In the genomic region with DNA sequence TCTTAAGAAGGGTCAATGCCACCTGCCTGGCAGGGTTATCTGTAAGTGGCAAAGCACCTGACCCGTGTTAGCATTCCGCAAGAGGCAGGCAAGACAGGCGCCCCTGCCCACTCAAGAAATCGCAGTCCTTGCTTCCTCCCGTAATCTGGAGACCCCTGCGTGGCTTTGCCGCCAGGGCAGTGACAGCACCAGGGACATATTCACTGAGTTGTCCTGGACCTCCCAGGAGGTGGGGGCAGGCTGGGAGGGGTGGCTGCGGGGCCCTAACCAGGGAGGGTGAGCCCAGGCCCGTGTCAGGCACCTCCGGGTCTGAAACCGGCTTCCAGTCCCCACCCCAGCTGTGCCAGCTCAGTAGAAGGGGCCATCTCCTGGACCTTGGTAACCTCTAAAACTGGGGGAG, we compare ENCODE assay signal across 22 cellular contexts. TPM values are rescaled to one million over a fixed set of nuclear protein-coding genes. Genes with fewer than 3 reads are reported as not detected.
DNase-seq lines count a peak whose midpoint lies in the region; FAIRE-seq and TF ChIP-seq lines count a peak whose summit lies in the region.
"Had no signal": no experiment of that assay in that cellular context is flagged by ENCODE, and none has a peak within 500 bp of the region (broad histone marks: within the 10 kb centered on the region; RNA-seq: fewer than 3 reads in every experiment).

No MANE protein-coding gene starts in this region.

- H3K4me2 ChIP-seq in osteoblast (ENCODE audit: insufficient read depth, low read length) = no peak overlapping the region

- no peaks in the 10 kb centered on the region for H3K9me3 ChIP-seq in osteoblast (ENCODE audit: low read depth, low read length)

- peaks cover 32% of the 10 kb centered on the region for H3K27me3 Mint-ChIP-seq in HFFc6 (ENCODE audit: insufficient read depth)

- no peaks in the 10 kb centered on the region for H4K20me1 ChIP-seq in osteoblast (ENCODE audit: insufficient read depth, low read length)

- TF ChIP-seq CTCF in dorsolateral prefrontal cortex (IDR thresholded peaks at IDR 0.05 in 54 of 56, conservative IDR thresholded peaks at IDR 0.05 in 2 of 56; ENCODE audit: low read depth in 1 of 56, partially characterized antibody in 56 of 56) = no peak
- TF ChIP-seq CTCF in osteoblast (IDR thresholded peaks at IDR 0.05; ENCODE audit: extremely low read depth, low read depth, low read length) = no peak
- no peak for TF ChIP-seq CTCF in HFFc6 (IDR thresholded peaks at IDR 0.05)

- H3K27me3 ChIP-seq in H7 (ENCODE audit: control insufficient read depth, insufficient read depth, low read length) = no peaks in the 10 kb centered on the region
- no peaks in the 10 kb centered on the region for H3K27me3 ChIP-seq in dorsolateral prefrontal cortex
- H3K27me3 ChIP-seq in osteoblast (ENCODE audit: insufficient read depth, low read length) = peaks cover 19% of the 10 kb centered on the region

- DNase-seq in H7 = peak; percentile 46
- no peak for DNase-seq in dorsolateral prefrontal cortex
- DNase-seq in osteoblast (ENCODE audit: insufficient read length, low spot score, missing footprints) = peak; percentile 21
- DNase-seq in ureter (ENCODE audit: low spot score) = no peak
- DNase-seq in frontal cortex (ENCODE audit: low spot score in 2 of 2) = no peak
- no peak for DNase-seq in HFFc6
- DNase-seq: ACHN; Calu3; CD8-positive, alpha-beta T cell; DMS 273 treated with DMSO at 0.1 percent for 48 hours; DND-41; EL; GM23248; IMR-90 had no signal

- no peak overlapping the region for H2AFZ ChIP-seq in osteoblast (ENCODE audit: low read length)
- H2AFZ ChIP-seq: GM23248 had no signal

- no peaks in the 10 kb centered on the region for H3K36me3 Mint-ChIP-seq in HFFc6 (ENCODE audit: low read depth)
- H3K36me3 Mint-ChIP-seq: CD8-positive, alpha-beta T cell had no signal

- peaks cover 14% of the 10 kb centered on the region; the same call in 1 of the 2 replicates for H3K4me1 Mint-ChIP-seq in HFFc6 (ENCODE audit: low read depth)

- FAIRE-seq in frontal cortex (lab: Jason Lieb, UNC) = no peak
- FAIRE-seq: A204.1, G401.6, GM12891, GM19239, H54, HTR-8/SVneo had no signal

- no peaks in the 10 kb centered on the region for H3K4me1 ChIP-seq in osteoblast (ENCODE audit: insufficient read depth, low read length)

- H3K4me3 Mint-ChIP-seq in HFFc6 = no peak overlapping the region
- H3K4me3 Mint-ChIP-seq: CD8-positive, alpha-beta T cell had no signal

- intact Hi-C loops in dorsolateral prefrontal cortex (cut with DNase I) = no loop called here

- no peak overlapping the region for H3K4me3 ChIP-seq in H7 (ENCODE audit: insufficient read depth, low read depth, low read length)
- no peak overlapping the region for H3K4me3 ChIP-seq in dorsolateral prefrontal cortex
- H3K4me3 ChIP-seq in osteoblast (ENCODE audit: insufficient read depth, low read length) = no peak overlapping the region
- H3K4me3 ChIP-seq: GM23248, K562 had no signal

- no peak overlapping the region for H3K27ac Mint-ChIP-seq in HFFc6
- H3K27ac Mint-ChIP-seq: CD8-positive, alpha-beta T cell had no signal

- H3K79me2 ChIP-seq in osteoblast (ENCODE audit: insufficient read depth, low read length) = no peaks in the 10 kb centered on the region

- H3K36me3 ChIP-seq in H7 (replicated peaks; ENCODE audit: control insufficient read depth, insufficient read depth, low read length) = no peaks in the 10 kb centered on the region
- H3K36me3 ChIP-seq in osteoblast (ENCODE audit: insufficient read depth, low read length) = no peaks in the 10 kb centered on the region

- H3K9me3 Mint-ChIP-seq in HFFc6 = no peaks in the 10 kb centered on the region
- H3K9me3 Mint-ChIP-seq: CD8-positive, alpha-beta T cell had no signal

- H3K27ac ChIP-seq in dorsolateral prefrontal cortex = peak overlapping the region in 42 of 59 donors; percentile 2 to 91 (median 72)
- no peak overlapping the region for H3K27ac ChIP-seq in osteoblast (ENCODE audit: low read depth, low read length)
- peak overlapping the region; percentile 7 for H3K27ac ChIP-seq in temporal lobe (ENCODE audit: low read depth, low read length)
- H3K27ac ChIP-seq: GM23248 had no signal

RNA-seq across cellular contexts. Expression of gene SEC13, which starts 15.8 kb away (rescaled TPM):
- 193 and 204 TPM in 2 replicates for total RNA-seq in H7 (2014; rRNA removed; shearing (Covaris generic))
- total RNA-seq in dorsolateral prefrontal cortex = 10 to 100 TPM; 42.9 to 78.5 (median 62.1) TPM
- total RNA-seq in osteoblast = 201 and 204 TPM in 2 replicates
- total RNA-seq in temporal lobe = 50.9 TPM
- total RNA-seq in ureter = 82.9 TPM
- total RNA-seq in frontal cortex = 64.4 TPM
- total RNA-seq in HFFc6 (2021; fragmentation: NEBNext Ultra II Directional; extraction: Animal tissue kit (Norgen Biotek cat#: 25700)) = 100 to 1,000 TPM; 240 to 278 (median 274) TPM

RNA-seq across cellular contexts. Expression of gene GHRL, which starts 44.0 kb away (rescaled TPM):
- not detected in 2 replicates for total RNA-seq in H7 (2014; rRNA removed; shearing (Covaris generic))
- total RNA-seq in dorsolateral prefrontal cortex (1 to 10 TPM in 72 of 120 experiments, under 1 TPM in 24, not detected in 24; 0.32 to 6.7 (median 1.6) TPM), osteoblast (under 0.01 TPM in 1 of 2 replicates, not detected in the other), temporal lobe (0.25 TPM), ureter (0.81 TPM), frontal cortex (not detected)
- total RNA-seq in HFFc6 (2021; fragmentation: NEBNext Ultra II Directional; extraction: Animal tissue kit (Norgen Biotek cat#: 25700)) = under 1 TPM in 2 of 6 experiments, not detected in 4; 0.21 to 0.41 TPM
- total RNA-seq: GM23248, IMR-90 had no signal

Comparison
In these comparisons a context has a peak if more than half of its experiments do, and no peak if none do; other contexts are left out.
1. DNase-seq: peak in H7 (single experiment) and osteoblast (single experiment); none in dorsolateral prefrontal cortex (0 of 10), ureter (single experiment), frontal cortex (0 of 2) and HFFc6 (single experiment).